ENCODE assay signal across 18 cellular contexts in the genomic region with DNA sequence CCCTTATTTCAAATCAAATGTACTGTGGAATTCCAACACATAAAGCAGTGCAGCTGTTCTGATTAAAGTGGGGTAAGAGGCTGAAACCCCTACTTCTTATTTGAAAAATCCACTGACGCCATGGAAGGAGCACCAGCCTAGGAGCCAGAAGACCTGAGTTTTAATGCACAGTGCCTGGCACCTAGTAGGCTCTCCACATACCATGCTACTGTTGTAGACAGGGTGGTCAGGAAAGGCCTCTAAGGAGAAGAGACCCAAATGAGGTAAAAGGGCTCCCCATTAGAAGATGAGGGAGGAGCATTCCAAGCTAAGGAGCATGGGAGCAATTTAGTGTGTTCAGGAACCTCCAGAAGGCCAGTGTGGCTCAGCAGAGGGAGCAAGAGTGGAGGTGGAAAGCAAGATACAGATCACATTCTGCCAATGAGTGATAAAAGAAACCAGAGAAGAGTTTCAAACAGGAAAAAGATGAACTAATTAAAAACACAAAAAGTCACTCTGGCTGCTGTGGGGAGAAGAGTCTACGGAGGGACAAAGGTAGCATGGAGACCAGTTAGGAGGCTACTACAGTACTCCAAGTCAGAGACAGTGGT. TPM values are rescaled to one million over a fixed set of nuclear protein-coding genes. Genes with fewer than 3 reads are reported as not detected.
A peak's percentile ranks its signal among the peaks of the same experiment; 100 is the strongest.
DNase-seq lines count a peak whose midpoint lies in the region; ATAC-seq and TF ChIP-seq lines count a peak whose summit lies in the region.
"Had no signal": no experiment of that assay in that cellular context is flagged by ENCODE, and none has a peak within 500 bp of the region (broad histone marks: within the 10 kb centered on the region; RNA-seq: fewer than 3 reads in every experiment).

No MANE protein-coding gene starts in this region.

- H3K9me3 ChIP-seq in breast epithelium (no peaks in the 10 kb centered on the region), neural progenitor cell (ENCODE audit: low read depth) (no peaks in the 10 kb centered on the region)
- H3K9me3 ChIP-seq: right atrium auricular region, SJSA1, upper lobe of right lung had no signal

- no peak overlapping the region for H3K4me3 ChIP-seq in breast epithelium
- H3K4me3 ChIP-seq in neural progenitor cell = no peak overlapping the region
- H3K4me3 ChIP-seq: right atrium auricular region, SJSA1, upper lobe of right lung had no signal

- H3K36me3 Mint-ChIP-seq in natural killer cell treated with Interleukin-12 subunit alpha and Interleukin-12 subunit beta and Interleukin-15 and Interleukin-18, amount 100 ng/mL, for 72 hours = no peaks in the 10 kb centered on the region
- H3K36me3 Mint-ChIP-seq in natural killer cell (no peaks in the 10 kb centered on the region), neural progenitor cell (peaks cover 35% of the 10 kb centered on the region)
- H3K36me3 Mint-ChIP-seq in activated CD8-positive, alpha-beta T cell treated with anti-CD3 and anti-CD28 coated beads for 36 hours (ENCODE audit: low read depth) = peaks cover 2% of the 10 kb centered on the region

- peaks cover 49% of the 10 kb centered on the region for H4K20me1 ChIP-seq in neural progenitor cell (ENCODE audit: low read depth)

- H3K4me1 Mint-ChIP-seq in natural killer cell treated with Interleukin-12 subunit alpha and Interleukin-12 subunit beta and Interleukin-15 and Interleukin-18, amount 100 ng/mL, for 72 hours (ENCODE audit: low read depth in 2 of 2) = peaks cover 10 to 15% of the 10 kb centered on the region in 2 donors
- H3K4me1 Mint-ChIP-seq in natural killer cell (peaks cover 0 to 25% of the 10 kb centered on the region in 2 donors), neural progenitor cell (peaks cover 7% of the 10 kb centered on the region)
- H3K4me1 Mint-ChIP-seq in activated CD8-positive, alpha-beta T cell treated with anti-CD3 and anti-CD28 coated beads for 36 hours (ENCODE audit: low read depth) = peaks cover 11% of the 10 kb centered on the region

- no peaks in the 10 kb centered on the region for H3K27me3 Mint-ChIP-seq in natural killer cell treated with Interleukin-12 subunit alpha and Interleukin-12 subunit beta and Interleukin-15 and Interleukin-18, amount 100 ng/mL, for 72 hours
- H3K27me3 Mint-ChIP-seq in natural killer cell (ENCODE audit: low read depth in 2 of 2) (no peaks in the 10 kb centered on the region), neural progenitor cell (ENCODE audit: insufficient read depth, low read depth) (peaks cover 2% of the 10 kb centered on the region)
- H3K27me3 Mint-ChIP-seq in activated CD8-positive, alpha-beta T cell treated with anti-CD3 and anti-CD28 coated beads for 36 hours = no peaks in the 10 kb centered on the region
- H3K27me3 Mint-ChIP-seq: brain had no signal

- no peak for ATAC-seq in natural killer cell treated with Interleukin-12 subunit alpha and Interleukin-12 subunit beta and Interleukin-15 and Interleukin-18, amount 100 ng/mL, for 72 hours
- ATAC-seq in natural killer cell (no peak), GM21381 (IDR thresholded peaks at IDR 0.05; ENCODE audit: unreplicated experiment) (peak; percentile 65), GM19351 (IDR thresholded peaks at IDR 0.05; ENCODE audit: unreplicated experiment) (no peak)
- ATAC-seq in activated CD8-positive, alpha-beta T cell treated with anti-CD3 and anti-CD28 coated beads for 36 hours = peak; percentile 70
- ATAC-seq: upper lobe of right lung had no signal

- H3K27ac Mint-ChIP-seq in natural killer cell treated with Interleukin-12 subunit alpha and Interleukin-12 subunit beta and Interleukin-15 and Interleukin-18, amount 100 ng/mL, for 72 hours = peak overlapping the region in 1 of 2 donors; percentile 37
- peak overlapping the region in 1 of 2 donors; percentile 4 for H3K27ac Mint-ChIP-seq in natural killer cell
- H3K27ac Mint-ChIP-seq in activated CD8-positive, alpha-beta T cell treated with anti-CD3 and anti-CD28 coated beads for 36 hours = peak overlapping the region; percentile 11
- H3K27ac Mint-ChIP-seq in neural progenitor cell = no peak overlapping the region

- no peaks in the 10 kb centered on the region for H3K4me1 ChIP-seq in breast epithelium
- H3K4me1 ChIP-seq in neural progenitor cell = peaks cover 5% of the 10 kb centered on the region
- H3K4me1 ChIP-seq: upper lobe of right lung had no signal

- H3F3A ChIP-seq in neural progenitor cell (ENCODE audit: low read depth) = peaks cover 5% of the 10 kb centered on the region

- no peaks in the 10 kb centered on the region for H3K79me2 ChIP-seq in neural progenitor cell (ENCODE audit: low read depth)

- no peak for TF ChIP-seq CTCF in natural killer cell (IDR thresholded peaks at IDR 0.05)
- no peak for TF ChIP-seq CTCF in activated CD8-positive, alpha-beta T cell treated with anti-CD3 and anti-CD28 coated beads for 36 hours (IDR thresholded peaks at IDR 0.05)
- TF ChIP-seq CTCF in breast epithelium (IDR thresholded peaks at IDR 0.05) = no peak
- TF ChIP-seq CTCF in neural progenitor cell (IDR thresholded peaks at IDR 0.05) = no peak

- peak overlapping the region; percentile 36 for H3K4me3 Mint-ChIP-seq in natural killer cell treated with Interleukin-12 subunit alpha and Interleukin-12 subunit beta and Interleukin-15 and Interleukin-18, amount 100 ng/mL, for 72 hours
- H3K4me3 Mint-ChIP-seq in natural killer cell (no peak overlapping the region), neural progenitor cell (no peak overlapping the region)
- no peak overlapping the region for H3K4me3 Mint-ChIP-seq in activated CD8-positive, alpha-beta T cell treated with anti-CD3 and anti-CD28 coated beads for 36 hours
- H3K4me3 Mint-ChIP-seq: brain, nephron had no signal

- no peak for DNase-seq in natural killer cell treated with Interleukin-12 subunit alpha and Interleukin-12 subunit beta and Interleukin-15 and Interleukin-18, amount 100 ng/mL, for 72 hours (ENCODE audit: low spot score)
- DNase-seq in natural killer cell = no peak
- DNase-seq in activated CD8-positive, alpha-beta T cell treated with anti-CD3 and anti-CD28 coated beads for 36 hours = no peak
- DNase-seq in breast epithelium (ENCODE audit: low spot score in 2 of 2) = no peak
- DNase-seq in neural progenitor cell (ENCODE audit: low spot score) = no peak
- DNase-seq in NCI-H2081 treated with DMSO at 0.1 percent for 48 hours (lab: John Stamatoyannopoulos, UW) = no peak
- DNase-seq: effector CD4-positive, alpha-beta T cell; NCI-H1092; NCI-H226; upper lobe of right lung had no signal

- no peak overlapping the region for H3K4me2 ChIP-seq in neural progenitor cell

- no peak overlapping the region for H2AFZ ChIP-seq in neural progenitor cell (replicated peaks)

- H3K27me3 ChIP-seq in breast epithelium (no peaks in the 10 kb centered on the region), neural progenitor cell (no peaks in the 10 kb centered on the region)
- H3K27me3 ChIP-seq: right atrium auricular region, SJSA1, upper lobe of right lung had no signal

- no peak for TF ChIP-seq POLR2A in breast epithelium (IDR thresholded peaks at IDR 0.05)

- H3K27ac ChIP-seq in breast epithelium = no peak overlapping the region
- H3K27ac ChIP-seq in neural progenitor cell = no peak overlapping the region
- H3K27ac ChIP-seq: C4-2B, right atrium auricular region, SJSA1, upper lobe of right lung, VCaP had no signal

- H3K36me3 ChIP-seq in breast epithelium (no peaks in the 10 kb centered on the region), neural progenitor cell (no peaks in the 10 kb centered on the region)

- H3K9ac ChIP-seq in neural progenitor cell = no peak overlapping the region

- intact Hi-C loops in natural killer cell (cut with micrococcal nuclease) = no loop called here
- intact Hi-C loops in activated CD8-positive, alpha-beta T cell treated with anti-CD3 and anti-CD28 coated beads for 36 hours (cut with micrococcal nuclease) = no loop called here
- intact Hi-C loops in breast epithelium (cut with DNase I; ENCODE audit: low total_unique reads) = no loop called here

- H3K9me3 Mint-ChIP-seq in natural killer cell treated with Interleukin-12 subunit alpha and Interleukin-12 subunit beta and Interleukin-15 and Interleukin-18, amount 100 ng/mL, for 72 hours = no peaks in the 10 kb centered on the region
- H3K9me3 Mint-ChIP-seq in natural killer cell (no peaks in the 10 kb centered on the region), neural progenitor cell (no peaks in the 10 kb centered on the region)
- no peaks in the 10 kb centered on the region for H3K9me3 Mint-ChIP-seq in activated CD8-positive, alpha-beta T cell treated with anti-CD3 and anti-CD28 coated beads for 36 hours
- H3K9me3 Mint-ChIP-seq: brain, nephron had no signal

- POLR2A ChIA-PET in activated CD8-positive, alpha-beta T cell treated with anti-CD3 and anti-CD28 coated beads for 36 hours (lab: Charles Lee) = no interaction called here

- CTCF ChIA-PET in activated CD8-positive, alpha-beta T cell treated with anti-CD3 and anti-CD28 coated beads for 36 hours (lab: Charles Lee) = interaction anchor here (2.8 kb wide), 1 partner anchor 11 kb away, joined by 13 read pairs; the partner anchor contains the start of gene ZNF76

RNA-seq across cellular contexts. Expression of gene ZNF76, which starts 11.8 kb away (rescaled TPM):
- 10 to 100 TPM; 24.0 to 52.2 TPM for total RNA-seq in natural killer cell treated with Interleukin-12 subunit alpha and Interleukin-12 subunit beta and Interleukin-15 and Interleukin-18, amount 100 ng/mL, for 72 hours
- total RNA-seq in natural killer cell (10 to 100 TPM; 62.7 to 81.6 (median 64.6) TPM), breast epithelium (10 to 100 TPM; 32.3 to 53.0 (median 46.9) TPM), neural progenitor cell (ENCODE audit: low replicate concordance) (14.8 and 27.0 TPM in 2 replicates)
- total RNA-seq in activated CD8-positive, alpha-beta T cell treated with anti-CD3 and anti-CD28 coated beads for 36 hours = 10 to 100 TPM; 34.4 to 35.2 TPM

RNA-seq across cellular contexts. Expression of gene SCUBE3, which starts 34.0 kb away (rescaled TPM):
- under 1 TPM in 1 of 2 donors, not detected in 1; 0.14 TPM for total RNA-seq in natural killer cell treated with Interleukin-12 subunit alpha and Interleukin-12 subunit beta and Interleukin-15 and Interleukin-18, amount 100 ng/mL, for 72 hours
- under 1 TPM in 2 of 3 donors, not detected in 1; 0.25 to 0.31 TPM for total RNA-seq in natural killer cell
- not detected for total RNA-seq in activated CD8-positive, alpha-beta T cell treated with anti-CD3 and anti-CD28 coated beads for 36 hours
- under 1 TPM; under 0.01 to 0.33 (median under 0.01) TPM for total RNA-seq in breast epithelium
- 9.0 and 11.4 TPM in 2 replicates for total RNA-seq in neural progenitor cell (ENCODE audit: low replicate concordance)

RNA-seq across cellular contexts. Expression of gene DEF6, which starts 49.9 kb away (rescaled TPM):
- 100 to 1,000 TPM in 1 of 2 donors, 10 to 100 TPM in 1; 82.3 to 105 TPM for total RNA-seq in natural killer cell treated with Interleukin-12 subunit alpha and Interleukin-12 subunit beta and Interleukin-15 and Interleukin-18, amount 100 ng/mL, for 72 hours
- total RNA-seq in natural killer cell (100 to 1,000 TPM; 232 to 297 (median 241) TPM), breast epithelium (10 to 100 TPM in 2 of 3 donors, 1 to 10 TPM in 1; 4.8 to 14.2 (median 14.1) TPM), neural progenitor cell (ENCODE audit: low replicate concordance) (0.17 and 0.19 TPM in 2 replicates)
- 10 to 100 TPM; 97.1 to 99.1 TPM for total RNA-seq in activated CD8-positive, alpha-beta T cell treated with anti-CD3 and anti-CD28 coated beads for 36 hours

Comparison
In these comparisons a context has a peak if more than half of its experiments do, and no peak if none do; other contexts are left out.
1. ATAC-seq: peak in GM21381 (single experiment) and activated CD8-positive, alpha-beta T cell treated with anti-CD3 and anti-CD28 coated beads for 36 hours (single experiment); none in natural killer cell treated with Interleukin-12 subunit alpha and Interleukin-12 subunit beta and Interleukin-15 and Interleukin-18, amount 100 ng/mL, for 72 hours (0 of 2), natural killer cell (0 of 3) and GM19351 (single experiment).
2. RNA of gene DEF6, which starts 49.9 kb away (total RNA-seq): 232 to 297 TPM in natural killer cell, 82.3 to 105 TPM in natural killer cell treated with Interleukin-12 subunit alpha and Interleukin-12 subunit beta and Interleukin-15 and Interleukin-18, amount 100 ng/mL, for 72 hours and 97.1 to 99.1 TPM in activated CD8-positive, alpha-beta T cell treated with anti-CD3 and anti-CD28 coated beads for 36 hours; 4.8 to 14.2 TPM in breast epithelium and 0.17 to 0.19 TPM in neural progenitor cell; every median in the first group is over 4 times any median in the second.